Comparison of ENCODE assay signal across 20 cellular contexts in the genomic region with DNA sequence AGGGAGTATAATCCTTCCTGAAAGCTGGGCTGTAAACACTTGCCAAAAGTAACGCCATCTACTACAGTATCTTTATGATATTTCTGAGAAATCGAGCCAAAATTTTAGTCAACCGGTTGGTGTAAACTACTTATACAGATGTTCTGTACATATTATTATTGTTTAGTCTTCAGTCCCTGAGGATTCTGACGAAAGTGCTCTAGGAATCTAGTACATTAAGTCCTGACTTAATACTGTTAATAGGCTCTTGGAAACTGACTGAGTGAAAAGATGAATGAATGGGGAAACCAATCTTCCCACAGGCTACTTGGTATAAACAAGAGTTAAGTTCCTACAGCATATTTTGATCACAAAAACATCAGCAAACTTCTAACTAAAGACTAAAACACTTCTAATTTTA.
DNase-seq lines count a peak whose midpoint lies in the region; FAIRE-seq and TF ChIP-seq lines count a peak whose summit lies in the region.
"Had no signal": no experiment of that assay in that cellular context is flagged by ENCODE, and none has a peak within 500 bp of the region (broad histone marks: within the 10 kb centered on the region; RNA-seq: fewer than 3 reads in every experiment).

No MANE protein-coding gene starts in this region.

- H3K27me3 Mint-ChIP-seq in mesothelial cell of epicardium (ENCODE audit: low read depth) = no peaks in the 10 kb centered on the region
- H3K27me3 Mint-ChIP-seq: B cell, IgD-negative memory B cell had no signal

- DNase-seq in SK-N-MC (ENCODE audit: low read depth, low spot score) (no peak), coronary artery (ENCODE audit: low spot score) (no peak), mesothelial cell of epicardium (ENCODE audit: low spot score in 2 of 2, unreplicated experiment in 2 of 2) (no peak), uterus (no peak), NCI-H446 treated with DMSO at 0.1 percent for 48 hours (lab: John Stamatoyannopoulos, UW) (no peak), GM12891 (ENCODE audit: insufficient read length, low spot score) (no peak)
- no peak for DNase-seq in stimulated activated CD4-positive, alpha-beta T cell treated with anti-CD3 and anti-CD28 coated beads, Interleukin-12 subunit alpha, Interleukin-12 subunit beta, amount 100 ng/mL, for 4 hours
- DNase-seq: Caco-2; CD4-positive, CD25-positive, alpha-beta regulatory T cell; DMS153; HFFc6; Kasumi-1; MM.1S; NCI-H1092 treated with DMSO at 0.1 percent for 48 hours; NCI-H2081 treated with DMSO at 0.1 percent for 48 hours; RPMI8226; SIG-M5 had no signal

- FAIRE-seq in GM12891 (lab: Jason Lieb, UNC) = no peak
- FAIRE-seq: H54 had no signal

- H3K9ac ChIP-seq in SK-N-MC (ENCODE audit: insufficient read length) = peak overlapping the region; percentile 38

- peak overlapping the region; percentile 81 for H3K27ac ChIP-seq in SK-N-MC
- no peak overlapping the region for H3K27ac ChIP-seq in coronary artery
- H3K27ac ChIP-seq in uterus = peak overlapping the region; percentile 60 to 63

- H3K4me3 Mint-ChIP-seq in mesothelial cell of epicardium = no peak overlapping the region
- H3K4me3 Mint-ChIP-seq: B cell; CD4-positive, CD25-positive, alpha-beta regulatory T cell; HFFc6; IgD-negative memory B cell had no signal

- H3K36me3 Mint-ChIP-seq in mesothelial cell of epicardium = no peaks in the 10 kb centered on the region
- H3K36me3 Mint-ChIP-seq: CD4-positive, CD25-positive, alpha-beta regulatory T cell; IgD-negative memory B cell had no signal

- H3K27ac Mint-ChIP-seq in mesothelial cell of epicardium = peak overlapping the region; percentile 93
- H3K27ac Mint-ChIP-seq: B cell; CD4-positive, CD25-positive, alpha-beta regulatory T cell; HFFc6; IgD-negative memory B cell had no signal

- peak overlapping the region; percentile 21; the same call in 1 of the 2 replicates for H3K4me3 ChIP-seq in SK-N-MC
- H3K4me3 ChIP-seq in coronary artery = peak overlapping the region; percentile 23
- no peak overlapping the region for H3K4me3 ChIP-seq in uterus

- TF ChIP-seq CTCF in coronary artery (IDR thresholded peaks at IDR 0.05) = no peak
- no peak for TF ChIP-seq CTCF in mesothelial cell of epicardium (IDR thresholded peaks at IDR 0.05; ENCODE audit: unreplicated experiment)
- TF ChIP-seq CTCF in uterus (IDR thresholded peaks at IDR 0.05) = no peak

- intact Hi-C loops in uterus (cut with DNase I; ENCODE audit: low total_unique reads) = no loop called here

- H3K9me3 Mint-ChIP-seq in mesothelial cell of epicardium = no peaks in the 10 kb centered on the region
- H3K9me3 Mint-ChIP-seq: CD4-positive, CD25-positive, alpha-beta regulatory T cell; HFFc6; IgD-negative memory B cell had no signal

- H3K36me3 ChIP-seq in SK-N-MC (ENCODE audit: insufficient read depth, low read length) (no peaks in the 10 kb centered on the region), uterus (no peaks in the 10 kb centered on the region)

- no peaks in the 10 kb centered on the region for H3K27me3 ChIP-seq in uterus

- no peaks in the 10 kb centered on the region for H3K4me1 ChIP-seq in uterus
- H3K4me1 ChIP-seq: Caco-2 had no signal

- H3K4me1 Mint-ChIP-seq in mesothelial cell of epicardium = peaks cover 68% of the 10 kb centered on the region
- H3K4me1 Mint-ChIP-seq: B cell; CD4-positive, CD25-positive, alpha-beta regulatory T cell; IgD-negative memory B cell had no signal

- no peaks in the 10 kb centered on the region for H3K9me3 ChIP-seq in SK-N-MC (ENCODE audit: low read depth, low read length)
- H3K9me3 ChIP-seq in uterus = no peaks in the 10 kb centered on the region
- H3K9me3 ChIP-seq: Caco-2 had no signal

- no peak for TF ChIP-seq POLR2A in uterus (IDR thresholded peaks at IDR 0.05)
- no peak for TF ChIP-seq POLR2A in GM12891 (IDR thresholded peaks at IDR 0.05; ENCODE audit: low read depth, low read length)

TF ChIP-seq in GM12891, 5 proteins besides CTCF, POLR2A, EP300 and RAD21:
- TF ChIP-seq PAX5 (IDR thresholded peaks at IDR 0.05; ENCODE audit: insufficient read depth, low read length, severe bottlenecking) = no peak
- no peak for TF ChIP-seq TAF1 (IDR thresholded peaks at IDR 0.05; ENCODE audit: low read depth, low read length)
- TF ChIP-seq POU2F2 (IDR thresholded peaks at IDR 0.05; ENCODE audit: low read depth, low read length) = no peak
- TF ChIP-seq POLR2AphosphoS5 (IDR thresholded peaks at IDR 0.05; ENCODE audit: low read depth, low read length) = no peak
- TF ChIP-seq SPI1 (IDR thresholded peaks at IDR 0.05; ENCODE audit: low read depth, low read length) = no peak
TF ChIP-seq in GM12891: peak in this region for 0.

Comparison
In these comparisons a context has a peak if more than half of its experiments do, and no peak if none do; other contexts are left out.
1. H3K27ac ChIP-seq: peak in SK-N-MC (single experiment) and uterus (2 of 2); none in coronary artery (0 of 2).
2. H3K4me3 ChIP-seq: peak in SK-N-MC (single experiment) and coronary artery (single experiment); none in uterus (0 of 2).